ENCODE assay signal across 22 cellular contexts in genomic region chr6:142329486-142330113, GRCh38. TPM values are rescaled to one million over a fixed set of nuclear protein-coding genes. Genes with fewer than 3 reads are reported as not detected.
DNase-seq lines count a peak whose midpoint lies in the region; ATAC-seq, FAIRE-seq and TF ChIP-seq lines count a peak whose summit lies in the region.
"Had no signal": no experiment of that assay in that cellular context is flagged by ENCODE, and none has a peak within 500 bp of the region (broad histone marks: within the 10 kb centered on the region; RNA-seq: fewer than 3 reads in every experiment).

No MANE protein-coding gene starts in this region.

- H3K27ac ChIP-seq in Panc1 (ENCODE audit: low read length) = peak overlapping the region; percentile 99
- H3K27ac ChIP-seq in smooth muscle cell (ENCODE audit: low read depth) = peak overlapping the region; percentile 8
- H3K27ac ChIP-seq: 22Rv1, GM23248, RWPE1, SJCRH30 had no signal

- H3K4me1 ChIP-seq in Panc1 (ENCODE audit: control insufficient read depth, insufficient read depth, low read length) (peaks cover 100% of the 10 kb centered on the region), smooth muscle cell (ENCODE audit: low read depth) (peaks cover 12% of the 10 kb centered on the region)
- H3K4me1 ChIP-seq: SJCRH30 had no signal

- no peaks in the 10 kb centered on the region for H3K79me2 ChIP-seq in smooth muscle cell (ENCODE audit: low read depth)

- H3K9me3 Mint-ChIP-seq in mesothelial cell of epicardium = peaks cover 4% of the 10 kb centered on the region
- H3K9me3 Mint-ChIP-seq: CD14-positive monocyte had no signal

- 80% methylated on average over 3 of the region's 3 CpGs for WGBS in smooth muscle cell (ENCODE audit: low lambda C conversion rate)

- H3K27me3 Mint-ChIP-seq in mesothelial cell of epicardium (ENCODE audit: low read depth) = no peaks in the 10 kb centered on the region

- no peaks in the 10 kb centered on the region for H3K36me3 Mint-ChIP-seq in mesothelial cell of epicardium
- H3K36me3 Mint-ChIP-seq: CD14-positive monocyte had no signal

- peak; percentile 77 for ATAC-seq in Panc1
- ATAC-seq: HCT116 had no signal

- H3K4me2 ChIP-seq in smooth muscle cell = no peak overlapping the region

- H3K27me3 ChIP-seq in Panc1 (ENCODE audit: control insufficient read depth, insufficient read depth, low read length) (no peaks in the 10 kb centered on the region), smooth muscle cell (ENCODE audit: low read depth) (no peaks in the 10 kb centered on the region)
- H3K27me3 ChIP-seq: SJCRH30 had no signal

- H3K4me1 Mint-ChIP-seq in mesothelial cell of epicardium = peaks cover 54% of the 10 kb centered on the region

- H3K9me3 ChIP-seq in Panc1 (ENCODE audit: control insufficient read depth, insufficient read depth, low read depth, low read length) (no peaks in the 10 kb centered on the region), smooth muscle cell (replicated peaks; ENCODE audit: low read depth) (no peaks in the 10 kb centered on the region)
- H3K9me3 ChIP-seq: SJCRH30 had no signal

- CTCF ChIA-PET in Panc1 (lab: Charles Lee) = interaction anchor here (0.7 to 1.2 kb wide), 2 partner anchors 10 to 41 kb away, joined by 3 to 14 read pairs; no protein-coding TSS in a partner anchor

- no peaks in the 10 kb centered on the region for H3F3A ChIP-seq in smooth muscle cell (ENCODE audit: low read depth)

- H3K9ac ChIP-seq in smooth muscle cell (ENCODE audit: low read depth) = no peak overlapping the region
- H3K9ac ChIP-seq: GM23248 had no signal

- H4K20me1 ChIP-seq in smooth muscle cell (ENCODE audit: low read depth) = no peaks in the 10 kb centered on the region

- H3K4me3 Mint-ChIP-seq in mesothelial cell of epicardium = no peak overlapping the region
- H3K4me3 Mint-ChIP-seq: CD14-positive monocyte had no signal

- peak overlapping the region; percentile 90 for H3K27ac Mint-ChIP-seq in mesothelial cell of epicardium
- H3K27ac Mint-ChIP-seq: CD14-positive monocyte had no signal

- in situ Hi-C loops in Panc1 (cut with HindIII; ENCODE audit: low pct_unique_long_range_greater_than_20kb, low sequenced_read_pairs) = no loop called here

- peak overlapping the region; percentile 41 for H2AFZ ChIP-seq in smooth muscle cell (ENCODE audit: low read depth)
- H2AFZ ChIP-seq: GM23248 had no signal

- intact Hi-C loops in Panc1 (cut with micrococcal nuclease; ENCODE audit: unreplicated experiment) = no loop called here
- intact Hi-C loops in posterior cingulate gyrus (cut with DNase I) = no loop called here

- H3K4me3 ChIP-seq in Panc1 (ENCODE audit: low read depth in 2 of 2, low read length in 2 of 2) (peak overlapping the region; percentile 11 to 33; a peak in 3 of 4 replicates), smooth muscle cell (no peak overlapping the region)
- H3K4me3 ChIP-seq: GM23248, SJCRH30 had no signal

- POLR2A ChIA-PET in Panc1 (lab: Charles Lee) = interaction anchor here (0.6 to 1.7 kb wide), 2 partner anchors 45 to 62 kb away, joined by 6 to 7 read pairs; no protein-coding TSS in a partner anchor

- FAIRE-seq in GM12891 (lab: Jason Lieb, UNC) = no peak
- FAIRE-seq: G401.6 had no signal

- no TSS peak for BruUV-seq in Panc1 (replicated peaks; lab: Mats Ljungman, UMichigan)

- H3K36me3 ChIP-seq in Panc1 (ENCODE audit: control insufficient read depth, insufficient read depth, low read length) (peaks cover 2% of the 10 kb centered on the region; the same call in 1 of the 2 replicates), smooth muscle cell (ENCODE audit: low read depth) (no peaks in the 10 kb centered on the region)
- H3K36me3 ChIP-seq: SJCRH30 had no signal

- DNase-seq in DMS53 (lab: John Stamatoyannopoulos, UW) (peak; percentile 32), DMS53 treated with DMSO at 0.1 percent for 48 hours (lab: John Stamatoyannopoulos, UW; ENCODE audit: unreplicated experiment) (no peak), Panc1 (ENCODE audit: low read depth, low spot score) (no peak), mesothelial cell of epicardium (ENCODE audit: low spot score in 2 of 2, unreplicated experiment in 2 of 2) (no peak), smooth muscle cell (lab: John Stamatoyannopoulos, UW; ENCODE audit: unreplicated experiment) (no peak), posterior cingulate gyrus (no peak), GM12891 (ENCODE audit: insufficient read length, low spot score) (no peak)
- DNase-seq in activated CD4-positive, alpha-beta T cell treated with anti-CD3 and anti-CD28 coated beads, Interleukin-2, amount 50 U/mL, for 1 hour = no peak
- DNase-seq: DND-41, GM23248, KBM-7, NCI-H1105 treated with DMSO at 0.1 percent for 48 hours, NCI-H1694, NCI-H2227 treated with DMSO at 0.1 percent for 48 hours, NCI-H510A treated with DMSO at 0.1 percent for 48 hours, NCI-H82, SJCRH30 had no signal

- TF ChIP-seq CTCF in Panc1 (IDR thresholded peaks at IDR 0.05) (no peak), mesothelial cell of epicardium (IDR thresholded peaks at IDR 0.05; ENCODE audit: unreplicated experiment) (no peak), smooth muscle cell (IDR thresholded peaks at IDR 0.05; ENCODE audit: borderline replicate concordance, insufficient read depth, poor library complexity, severe bottlenecking) (no peak)

- TF ChIP-seq POLR2A in GM12891 (IDR thresholded peaks at IDR 0.05; ENCODE audit: low read depth, low read length) = no peak

TF ChIP-seq in GM12891, 5 proteins besides CTCF, POLR2A, EP300 and RAD21:
- TF ChIP-seq TAF1 (IDR thresholded peaks at IDR 0.05; ENCODE audit: low read depth, low read length) (no peak), PAX5 (IDR thresholded peaks at IDR 0.05; ENCODE audit: insufficient read depth, low read length, severe bottlenecking) (no peak), POU2F2 (IDR thresholded peaks at IDR 0.05; ENCODE audit: low read depth, low read length) (no peak), POLR2AphosphoS5 (IDR thresholded peaks at IDR 0.05; ENCODE audit: low read depth, low read length) (no peak), SPI1 (IDR thresholded peaks at IDR 0.05; ENCODE audit: low read depth, low read length) (no peak)

RNA-seq across cellular contexts. Expression of gene ADGRG6, which starts 27.8 kb away (rescaled TPM):
- total RNA-seq in Panc1 (2021; ENCODE audit: unreplicated experiment) (259 TPM), mesothelial cell of epicardium (33.5 to 36.6 TPM (median 35.4 TPM) in 3 replicates), smooth muscle cell (11.3 and 14.2 TPM in 2 replicates)
- 87.8 TPM for polyA plus RNA-seq in Panc1 (2012; ENCODE audit: insufficient read length)
- 0.77 and 3.9 TPM in 2 replicates for polyA plus RNA-seq in smooth muscle cell
- polyA plus RNA-seq in GM12891 (2012; ENCODE audit: low read depth, missing spikeins) = not detected
